Comparison of ENCODE assay signal across 31 cellular contexts in the genomic region with DNA sequence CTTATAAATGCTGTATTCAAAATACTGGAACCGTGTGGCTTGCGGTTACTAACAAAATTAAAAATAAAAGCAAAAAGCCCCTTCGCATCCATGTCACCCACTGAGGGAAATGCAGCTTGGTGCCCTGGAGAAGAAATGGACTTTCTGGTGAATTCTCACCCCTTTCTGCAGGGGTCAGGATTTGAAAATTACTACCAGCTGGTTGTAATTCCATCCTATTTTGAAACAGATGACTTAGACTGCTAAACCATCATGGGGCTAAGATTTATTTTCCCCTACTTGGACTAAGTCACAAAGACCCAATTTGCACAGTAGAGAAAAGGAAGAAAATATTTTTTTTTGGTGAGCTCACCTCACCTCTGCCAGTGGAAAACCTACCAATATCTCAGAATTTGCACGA.
"Had no signal": no experiment of that assay in that cellular context is flagged by ENCODE, and none has a peak within 500 bp of the region (broad histone marks: within the 10 kb centered on the region; RNA-seq: fewer than 3 reads in every experiment).

No MANE protein-coding gene starts in this region.

- H3K36me3 Mint-ChIP-seq: activated CD4-positive, alpha-beta memory T cell treated with anti-CD3 and anti-CD28 coated beads for 36 hours; activated naive CD4-positive, alpha-beta T cell treated with anti-CD3 and anti-CD28 coated beads, Interleukin-2, amount 10 ng/mL, durations not matched to agents 7 days and 5 days; activated naive CD8-positive, alpha-beta T cell treated with anti-CD3 and anti-CD28 coated beads, Interleukin-2, amount 10 ng/mL, durations not matched to agents 7 days and 5 days; immature natural killer cell; mesothelial cell of epicardium; naive B cell had no signal

- H3K27ac Mint-ChIP-seq: activated CD4-positive, alpha-beta memory T cell treated with anti-CD3 and anti-CD28 coated beads for 36 hours; activated CD4-positive, alpha-beta T cell treated with anti-CD3 and anti-CD28 coated beads, Interleukin-2, amount 10 ng/mL, durations not matched to agents 24 days and 14 days; activated naive CD4-positive, alpha-beta T cell treated with anti-CD3 and anti-CD28 coated beads, Interleukin-2, amount 10 ng/mL, durations not matched to agents 7 days and 5 days; activated naive CD8-positive, alpha-beta T cell treated with anti-CD3 and anti-CD28 coated beads, Interleukin-2, amount 10 ng/mL, durations not matched to agents 7 days and 5 days; activated T-helper 1 cell treated with anti-CD3 and anti-CD28 coated beads, Interleukin-12 subunit alpha, Interleukin-12 subunit beta, Interleukin-2, Interleukin-4 antibody, amounts not matched to agents 30 ng/mL and 10 ng/mL and 1 ng/mL, durations not matched to agents 14 hours and 24 hours and 36 hours; immature natural killer cell; mesothelial cell of epicardium; naive B cell; nephron progenitor cell; progenitor cell of endocrine pancreas had no signal

- DNase-seq: activated CD4-positive, alpha-beta memory T cell treated with anti-CD3 and anti-CD28 coated beads for 36 hours; activated CD4-positive, alpha-beta T cell treated with anti-CD3 and anti-CD28 coated beads, Interleukin-2, amount 10 ng/mL, durations not matched to agents 24 days and 14 days; activated CD4-positive, CD25-positive, alpha-beta regulatory T cell treated with anti-CD3 and anti-CD28 coated beads, Interleukin-2, amount 50 U/mL, for 72 hours; activated CD8-positive, alpha-beta memory T cell treated with anti-CD3 and anti-CD28 coated beads, Interleukin-2, amount 50 U/mL, for 4 hours; activated effector memory CD4-positive, alpha-beta T cell treated with anti-CD3 and anti-CD28 coated beads, Interleukin-2, amount 50 U/mL, for 16 hours; activated naive CD4-positive, alpha-beta T cell treated with anti-CD3 and anti-CD28 coated beads, Interleukin-2, amount 10 ng/mL, durations not matched to agents 7 days and 5 days; activated naive CD8-positive, alpha-beta T cell treated with anti-CD3 and anti-CD28 coated beads, Interleukin-2, amount 10 ng/mL, durations not matched to agents 7 days and 5 days; activated T-cell treated with anti-CD3 and anti-CD28 coated beads, Interleukin-2, amount 50 U/mL, for 1 hour; amniotic stem cell; central memory CD4-positive, alpha-beta T cell; colonic mucosa; dorsolateral prefrontal cortex; effector memory CD4-positive, alpha-beta T cell; heart left ventricle; hypothalamus; immature natural killer cell; kidney; naive B cell; nephron progenitor cell; ovary; stimulated activated CD4-positive, alpha-beta T cell treated with anti-CD3 and anti-CD28 coated beads, Interleukin-12 subunit alpha, Interleukin-12 subunit beta, amount 100 ng/mL, for 4 hours; stimulated activated CD4-positive, alpha-beta T cell treated with anti-CD3 and anti-CD28 coated beads, Interleukin-4, amount 100 ng/mL, for 1 hour; stimulated activated naive CD8-positive, alpha-beta T cell treated with anti-CD3 and anti-CD28 coated beads, Interleukin-15, Interleukin-2, amounts not matched to agents 100 U/mL and 50 U/mL, for 24 hours; T-helper 2 cell; testis; upper lobe of left lung had no signal

- H3K4me1 Mint-ChIP-seq: activated CD4-positive, alpha-beta T cell treated with anti-CD3 and anti-CD28 coated beads, Interleukin-2, amount 10 ng/mL, durations not matched to agents 24 days and 14 days; activated naive CD4-positive, alpha-beta T cell treated with anti-CD3 and anti-CD28 coated beads, Interleukin-2, amount 10 ng/mL, durations not matched to agents 7 days and 5 days; activated naive CD8-positive, alpha-beta T cell treated with anti-CD3 and anti-CD28 coated beads, Interleukin-2, amount 10 ng/mL, durations not matched to agents 7 days and 5 days; immature natural killer cell; naive B cell had no signal

- H3K4me3 ChIP-seq: breast epithelium, colonic mucosa, dorsolateral prefrontal cortex, heart left ventricle, ovary, skin epidermis, upper lobe of left lung had no signal

- H3K27me3 Mint-ChIP-seq: activated CD4-positive, alpha-beta memory T cell treated with anti-CD3 and anti-CD28 coated beads for 36 hours; activated CD4-positive, alpha-beta T cell treated with anti-CD3 and anti-CD28 coated beads, Interleukin-2, amount 10 ng/mL, durations not matched to agents 24 days and 14 days; activated naive CD4-positive, alpha-beta T cell treated with anti-CD3 and anti-CD28 coated beads, Interleukin-2, amount 10 ng/mL, durations not matched to agents 7 days and 5 days; activated naive CD8-positive, alpha-beta T cell treated with anti-CD3 and anti-CD28 coated beads, Interleukin-2, amount 10 ng/mL, durations not matched to agents 7 days and 5 days had no signal

- H3K4me3 Mint-ChIP-seq: activated CD4-positive, alpha-beta memory T cell treated with anti-CD3 and anti-CD28 coated beads for 36 hours; activated CD4-positive, alpha-beta T cell treated with anti-CD3 and anti-CD28 coated beads, Interleukin-2, amount 10 ng/mL, durations not matched to agents 24 days and 14 days; activated naive CD4-positive, alpha-beta T cell treated with anti-CD3 and anti-CD28 coated beads, Interleukin-2, amount 10 ng/mL, durations not matched to agents 7 days and 5 days; activated naive CD8-positive, alpha-beta T cell treated with anti-CD3 and anti-CD28 coated beads, Interleukin-2, amount 10 ng/mL, durations not matched to agents 7 days and 5 days; activated T-helper 1 cell treated with anti-CD3 and anti-CD28 coated beads, Interleukin-12 subunit alpha, Interleukin-12 subunit beta, Interleukin-2, Interleukin-4 antibody, amounts not matched to agents 30 ng/mL and 10 ng/mL and 1 ng/mL, durations not matched to agents 14 hours and 24 hours and 36 hours; immature natural killer cell; mesothelial cell of epicardium; naive B cell; nephron progenitor cell had no signal

- H3K9me3 Mint-ChIP-seq: activated CD4-positive, alpha-beta T cell treated with anti-CD3 and anti-CD28 coated beads, Interleukin-2, amount 10 ng/mL, durations not matched to agents 24 days and 14 days; nephron progenitor cell had no signal
